Comparison of ENCODE assay signal across 1 cellular context in the genomic region with DNA sequence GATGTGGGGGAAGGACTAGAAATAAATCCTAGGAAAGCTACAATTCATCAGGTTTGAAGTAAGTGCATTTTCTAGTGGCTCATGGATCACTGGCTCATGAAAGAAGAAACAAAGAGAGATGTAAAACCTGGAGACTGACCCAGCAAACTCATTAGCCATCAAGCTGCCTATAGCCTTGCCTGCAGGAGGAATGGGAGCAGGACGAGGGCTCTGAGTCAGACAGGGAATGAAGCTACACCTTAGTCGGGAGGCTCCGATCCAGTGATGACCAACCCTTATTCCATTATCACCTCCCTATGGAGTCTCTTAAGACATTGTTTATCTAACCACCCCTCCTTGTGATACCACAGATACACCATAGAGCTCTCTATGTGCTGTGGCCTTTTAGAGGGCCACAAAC.
TF ChIP-seq lines count a peak whose summit lies in the region.

No MANE protein-coding gene starts in this region.

TF ChIP-seq in GM23338, 12 proteins besides CTCF, POLR2A, EP300 and RAD21 (continued from another document):
- no peak for TF ChIP-seq ZNF462 (CRISPR knock-in tag; IDR thresholded peaks at IDR 0.05)
- no peak for TF ChIP-seq EZH2 (IDR thresholded peaks at IDR 0.05; ENCODE audit: low read depth, unreplicated experiment)
- TF ChIP-seq EZH2phosphoT487 (IDR thresholded peaks at IDR 0.05; ENCODE audit: unreplicated experiment), result no peak
- no peak for TF ChIP-seq JUNB (IDR thresholded peaks at IDR 0.05; ENCODE audit: unreplicated experiment)
- no peak for TF ChIP-seq NANOG (IDR thresholded peaks at IDR 0.05; ENCODE audit: borderline replicate concordance)
- TF ChIP-seq ZNF331 (CRISPR knock-in tag; IDR thresholded peaks at IDR 0.05; ENCODE audit: low read depth), result no peak
- no peak for TF ChIP-seq ZNF114 (CRISPR knock-in tag; IDR thresholded peaks at IDR 0.05)
- no peak for TF ChIP-seq STAT1 (IDR thresholded peaks at IDR 0.05; ENCODE audit: unreplicated experiment)
- TF ChIP-seq CREB1 (CRISPR knock-in tag; IDR thresholded peaks at IDR 0.05; ENCODE audit: low read depth), result no peak
